23 cellular contexts compared by ENCODE assay signal in genomic region chr6:13495818-13496217, GRCh38. TPM values are rescaled to one million over a fixed set of nuclear protein-coding genes. Genes with fewer than 3 reads are reported as not detected.
DNase-seq lines count a peak whose midpoint lies in the region; ATAC-seq and TF ChIP-seq lines count a peak whose summit lies in the region.
"Had no signal": no experiment of that assay in that cellular context is flagged by ENCODE, and none has a peak within 500 bp of the region (broad histone marks: within the 10 kb centered on the region; RNA-seq: fewer than 3 reads in every experiment).

No MANE protein-coding gene starts in this region.

- H3K9me3 ChIP-seq in BLaER1 treated with 17β-estradiol and CSF1 and Interleukin-3, amounts not matched to agents 10 nM and 100 nM (replicated peaks in 1 of 11): no peaks in the 10 kb centered on the region
- H3K9me3 ChIP-seq in HUES48 (ENCODE audit: control insufficient read depth, insufficient read depth, low read length) (no peaks in the 10 kb centered on the region), right atrium auricular region (no peaks in the 10 kb centered on the region)
- H3K9me3 ChIP-seq: BE2C, MG63 had no signal

- no peaks in the 10 kb centered on the region for H3K36me3 Mint-ChIP-seq in endothelial cell (ENCODE audit: low read depth, unreplicated experiment)
- H3K36me3 Mint-ChIP-seq in activated T-cell treated with anti-CD3 and anti-CD28 coated beads, Interleukin-2, amount 50 U/mL, for 24 hours (ENCODE audit: low read depth): no peaks in the 10 kb centered on the region

- no peak overlapping the region for H3K27ac ChIP-seq in BLaER1 treated with 17β-estradiol and CSF1 and Interleukin-3, amounts not matched to agents 10 nM and 100 nM
- H3K27ac ChIP-seq in HUES48 (ENCODE audit: low read depth, low read length): peak overlapping the region; percentile 66
- H3K27ac ChIP-seq in right atrium auricular region: peak overlapping the region; percentile 66 to 75
- H3K27ac ChIP-seq: SK-N-MC had no signal

- no peaks in the 10 kb centered on the region for H3K27me3 Mint-ChIP-seq in endothelial cell (ENCODE audit: unreplicated experiment)
- no peaks in the 10 kb centered on the region for H3K27me3 Mint-ChIP-seq in activated T-cell treated with anti-CD3 and anti-CD28 coated beads, Interleukin-2, amount 50 U/mL, for 24 hours
- H3K27me3 Mint-ChIP-seq: CD4-positive, alpha-beta T cell had no signal

- H4K20me1 ChIP-seq in BLaER1 treated with 17β-estradiol and CSF1 and Interleukin-3, amounts not matched to agents 10 nM and 100 nM: no peaks in the 10 kb centered on the region

- H3K4me1 ChIP-seq in BLaER1 treated with 17β-estradiol and CSF1 and Interleukin-3, amounts not matched to agents 10 nM and 100 nM: peaks cover 0 to 19% (median 9%) of the 10 kb centered on the region in 10 experiments; a peak in 12 of 20 replicates
- H3K4me1 ChIP-seq in HUES48 (ENCODE audit: control insufficient read depth, insufficient read depth, low read length): peaks cover 19% of the 10 kb centered on the region
- H3K4me1 ChIP-seq in right atrium auricular region: peaks cover 0 to 19% of the 10 kb centered on the region in 2 donors
- H3K4me1 ChIP-seq: BE2C had no signal

- ATAC-seq in GM19324 (IDR thresholded peaks at IDR 0.05; ENCODE audit: low FRiP score, unreplicated experiment) (no peak), HG03280 (IDR thresholded peaks at IDR 0.05; ENCODE audit: unreplicated experiment) (no peak)

- no peaks in the 10 kb centered on the region for H3K36me3 ChIP-seq in BLaER1 treated with 17β-estradiol and CSF1 and Interleukin-3, amounts not matched to agents 10 nM and 100 nM
- H3K36me3 ChIP-seq in HUES48 (ENCODE audit: control insufficient read depth, insufficient read depth, low read length) (no peaks in the 10 kb centered on the region), right atrium auricular region (no peaks in the 10 kb centered on the region)
- H3K36me3 ChIP-seq: BE2C, MG63 had no signal

- H3K4me3 ChIP-seq in BLaER1 treated with 17β-estradiol and CSF1 and Interleukin-3, amounts not matched to agents 10 nM and 100 nM: no peak overlapping the region
- H3K4me3 ChIP-seq in HUES48 (ENCODE audit: low read depth, low read length): no peak overlapping the region
- no peak overlapping the region for H3K4me3 ChIP-seq in right atrium auricular region
- H3K4me3 ChIP-seq: MG63, SK-N-MC had no signal

- no peak overlapping the region for H3K9ac ChIP-seq in BLaER1 treated with 17β-estradiol and CSF1 and Interleukin-3, amounts not matched to agents 10 nM and 100 nM
- H3K9ac ChIP-seq in HUES48 (ENCODE audit: low read depth, low read length): no peak overlapping the region

- H3K27ac Mint-ChIP-seq in endothelial cell (ENCODE audit: unreplicated experiment): peak overlapping the region; percentile 89
- no peak overlapping the region for H3K27ac Mint-ChIP-seq in activated T-cell treated with anti-CD3 and anti-CD28 coated beads, Interleukin-2, amount 50 U/mL, for 24 hours
- H3K27ac Mint-ChIP-seq: CD4-positive, alpha-beta T cell had no signal

- no peak for TF ChIP-seq CTCF in endothelial cell (IDR thresholded peaks at IDR 0.05; ENCODE audit: unreplicated experiment)
- TF ChIP-seq CTCF in right atrium auricular region (IDR thresholded peaks at IDR 0.05): no peak

- H3K27me3 ChIP-seq in BLaER1 treated with 17β-estradiol and CSF1 and Interleukin-3, amounts not matched to agents 10 nM and 100 nM: no peaks in the 10 kb centered on the region
- H3K27me3 ChIP-seq in HUES48 (ENCODE audit: control insufficient read depth, insufficient read depth, low read length): no peaks in the 10 kb centered on the region
- no peaks in the 10 kb centered on the region for H3K27me3 ChIP-seq in right atrium auricular region
- H3K27me3 ChIP-seq: BE2C, MG63 had no signal

- no peaks in the 10 kb centered on the region for H3K9me3 Mint-ChIP-seq in endothelial cell (ENCODE audit: unreplicated experiment)
- no peaks in the 10 kb centered on the region for H3K9me3 Mint-ChIP-seq in activated T-cell treated with anti-CD3 and anti-CD28 coated beads, Interleukin-2, amount 50 U/mL, for 24 hours
- H3K9me3 Mint-ChIP-seq: CD4-positive, alpha-beta T cell had no signal

- H3K4me3 Mint-ChIP-seq in endothelial cell (ENCODE audit: unreplicated experiment): no peak overlapping the region
- H3K4me3 Mint-ChIP-seq in activated T-cell treated with anti-CD3 and anti-CD28 coated beads, Interleukin-2, amount 50 U/mL, for 24 hours: no peak overlapping the region
- H3K4me3 Mint-ChIP-seq: CD4-positive, alpha-beta T cell; H9 had no signal

- DNase-seq in endothelial cell (ENCODE audit: low spot score) (no peak), right atrium auricular region (ENCODE audit: low spot score) (no peak), A172 (ENCODE audit: low spot score) (no peak)
- no peak for DNase-seq in activated T-cell treated with anti-CD3 and anti-CD28 coated beads, Interleukin-2, amount 50 U/mL, for 24 hours
- DNase-seq: BE2C; CD4-positive, alpha-beta T cell; COR-L47; DMS 273 treated with DMSO at 0.1 percent for 48 hours; DMS79 treated with DMSO at 0.1 percent for 48 hours; H9; MG63; NCI-H1048; NCI-H1417 treated with DMSO at 0.1 percent for 48 hours; NCI-H1930; NCI-H345; NCI-H524; NCI-H82; SHP77 treated with DMSO at 0.1 percent for 48 hours had no signal

- peak overlapping the region in 6 of 11 experiments; percentile 18 to 68 (median 54); a peak in 8 of 22 replicates for H3K4me2 ChIP-seq in BLaER1 treated with 17β-estradiol and CSF1 and Interleukin-3, amounts not matched to agents 10 nM and 100 nM

- H3K4me1 Mint-ChIP-seq in endothelial cell (ENCODE audit: unreplicated experiment): peaks cover 13% of the 10 kb centered on the region
- peaks cover 8% of the 10 kb centered on the region for H3K4me1 Mint-ChIP-seq in activated T-cell treated with anti-CD3 and anti-CD28 coated beads, Interleukin-2, amount 50 U/mL, for 24 hours (ENCODE audit: low read depth)

RNA-seq across cellular contexts. Expression of gene GFOD1, which starts 8.4 kb away (rescaled TPM):
- total RNA-seq in endothelial cell (ENCODE audit: unreplicated experiment) (47.6 TPM), right atrium auricular region (10 to 100 TPM; 66.2 to 96.3 TPM)
- 2.5 and 3.3 TPM in 2 replicates for total RNA-seq in A172 (2014; rRNA removed; shearing (Covaris generic))

Comparison
In these comparisons a context has a peak if more than half of its experiments do, and no peak if none do; other contexts are left out.
1. H3K27ac ChIP-seq: peak in HUES48 (single experiment) and right atrium auricular region (2 of 2); none in BLaER1 treated with 17β-estradiol and CSF1 and Interleukin-3, amounts not matched to agents 10 nM and 100 nM (0 of 11).
2. RNA of gene GFOD1, which starts 8.4 kb away (total RNA-seq): 66.2 to 96.3 TPM in right atrium auricular region and 47.6 TPM in endothelial cell (single experiment); 2.5 to 3.3 TPM in A172; every median in the first group is over 10 times any median in the second.